ENCODE assay signal across 8 cellular contexts in genomic region chr19:55809381-55810058, GRCh38. TPM values are rescaled to one million over a fixed set of nuclear protein-coding genes. Genes with fewer than 3 reads are reported as not detected.
DNase-seq lines count a peak whose midpoint lies in the region; ATAC-seq, FAIRE-seq and TF ChIP-seq lines count a peak whose summit lies in the region.

No MANE protein-coding gene starts in this region.

- H3K27me3 ChIP-seq in RWPE2 (ENCODE audit: insufficient read depth, poor library complexity, severe bottlenecking): no peaks in the 10 kb centered on the region
- H3K27me3 ChIP-seq in uterus: no peaks in the 10 kb centered on the region

- intact Hi-C loops in uterus (cut with DNase I; ENCODE audit: low total_unique reads): no loop called here

- TF ChIP-seq POLR2A in uterus (IDR thresholded peaks at IDR 0.05): no peak

- peak; percentile 59 for DNase-seq in GM10266 (ENCODE audit: extremely low spot score)
- DNase-seq in NAMALWA (ENCODE audit: low spot score): peak; percentile 93
- no peak for DNase-seq in RWPE2 (ENCODE audit: low spot score)
- peak; percentile 58 for DNase-seq in choroid plexus epithelial cell (ENCODE audit: low read depth)
- DNase-seq in myocyte (ENCODE audit: low read depth): peak; percentile 64
- DNase-seq in uterus: no peak
- no peak for DNase-seq in GM19240 (ENCODE audit: insufficient read length, low spot score)

- H3K4me1 ChIP-seq in RWPE2 (ENCODE audit: insufficient read depth, poor library complexity, severe bottlenecking) (no peaks in the 10 kb centered on the region), uterus (no peaks in the 10 kb centered on the region)

- ATAC-seq in RWPE2 (ENCODE audit: low read depth): 0 out of 3 replicates have a peak, but pooled peaks have one; percentile 42

- no peaks in the 10 kb centered on the region for H3K9me3 ChIP-seq in RWPE2 (ENCODE audit: severe bottlenecking)
- no peaks in the 10 kb centered on the region for H3K9me3 ChIP-seq in uterus

- TF ChIP-seq CTCF in GM10266 (IDR thresholded peaks at IDR 0.05; ENCODE audit: control insufficient read depth, insufficient read depth, low read depth, missing control alignments) (no peak), RWPE2 (IDR thresholded peaks at IDR 0.05; ENCODE audit: poor library complexity, severe bottlenecking) (peak; percentile 52), choroid plexus epithelial cell (conservative IDR thresholded peaks at IDR 0.05; ENCODE audit: low read depth, low read length) (peak; percentile 43), uterus (IDR thresholded peaks at IDR 0.05) (peak in 1 of 4 experiments; percentile 2)

- no peak overlapping the region for H3K27ac ChIP-seq in RWPE2 (ENCODE audit: poor library complexity, severe bottlenecking)
- no peak overlapping the region for H3K27ac ChIP-seq in uterus

- FAIRE-seq in A204.1 (lab: Jason Lieb, UNC): peak; percentile 81

- H3K36me3 ChIP-seq in RWPE2 (ENCODE audit: low read depth) (no peaks in the 10 kb centered on the region), uterus (no peaks in the 10 kb centered on the region)

- no peak overlapping the region for H3K4me3 ChIP-seq in RWPE2 (ENCODE audit: severe bottlenecking)
- no peak overlapping the region for H3K4me3 ChIP-seq in choroid plexus epithelial cell (ENCODE audit: low read depth, low read length)
- no peak overlapping the region for H3K4me3 ChIP-seq in uterus

RNA-seq across cellular contexts. Expression of gene NLRP11, which starts 22.3 kb away (rescaled TPM):
- not detected in 2 replicates for total RNA-seq in myocyte
- 0.09 TPM for polyA plus RNA-seq in myocyte (2012)
- under 1 TPM in 1 of 4 donors, not detected in 3; 0.28 TPM for total RNA-seq in uterus

RNA-seq across cellular contexts. Expression of gene NLRP4, which starts 26.8 kb away (rescaled TPM):
- total RNA-seq in myocyte: not detected in 2 replicates
- not detected for polyA plus RNA-seq in myocyte (2012)
- 1 to 10 TPM in 1 of 4 donors, not detected in 3; 1.5 TPM for total RNA-seq in uterus

RNA-seq across cellular contexts. Expression of gene RFPL4AL1, which starts 40.6 kb away (rescaled TPM):
- total RNA-seq in myocyte: not detected in 2 replicates
- polyA plus RNA-seq in myocyte (2012): not detected
- total RNA-seq in uterus: not detected

RNA-seq across cellular contexts. Expression of gene RFPL4A, which starts 50.6 kb away (rescaled TPM):
- total RNA-seq in myocyte: not detected in 2 replicates
- polyA plus RNA-seq in myocyte (2012): 0.16 TPM
- total RNA-seq in uterus: not detected

Comparison
In these comparisons a context has a peak if more than half of its experiments do, and no peak if none do; other contexts are left out.
1. DNase-seq: peak in GM10266 (single experiment), NAMALWA (single experiment), choroid plexus epithelial cell (single experiment) and myocyte (single experiment); none in RWPE2 (single experiment), uterus (0 of 2) and GM19240 (single experiment).